2 cellular contexts compared by ENCODE assay signal in the genomic region with DNA sequence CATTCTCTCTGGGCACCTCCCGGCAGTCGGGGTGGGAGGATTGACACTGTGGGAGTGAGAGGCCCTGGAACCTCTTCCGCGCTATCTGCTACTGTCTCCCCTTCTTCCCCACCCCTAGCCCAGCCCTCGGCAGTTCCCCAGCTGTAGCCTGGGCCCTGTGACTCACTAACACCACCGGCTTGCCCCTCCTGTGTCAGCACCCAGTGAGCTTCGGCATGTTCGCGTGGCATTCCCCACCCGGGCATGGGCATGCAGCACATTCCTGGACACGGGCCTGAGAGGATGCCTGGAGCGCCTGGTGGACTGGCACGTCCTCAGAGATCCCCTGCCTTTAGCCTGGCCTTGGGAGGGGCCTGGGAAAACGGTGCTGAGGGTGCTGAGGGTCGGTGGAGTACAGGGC.
TF ChIP-seq lines count a peak whose summit lies in the region.

No MANE protein-coding gene starts in this region.

TF ChIP-seq in HepG2, 621 proteins besides CTCF, POLR2A, EP300 and RAD21:
- TF ChIP-seq ZNF432 (CRISPR knock-in tag; IDR thresholded peaks at IDR 0.05; ENCODE audit: borderline replicate concordance), result no peak
- TF ChIP-seq, protein P1, sequence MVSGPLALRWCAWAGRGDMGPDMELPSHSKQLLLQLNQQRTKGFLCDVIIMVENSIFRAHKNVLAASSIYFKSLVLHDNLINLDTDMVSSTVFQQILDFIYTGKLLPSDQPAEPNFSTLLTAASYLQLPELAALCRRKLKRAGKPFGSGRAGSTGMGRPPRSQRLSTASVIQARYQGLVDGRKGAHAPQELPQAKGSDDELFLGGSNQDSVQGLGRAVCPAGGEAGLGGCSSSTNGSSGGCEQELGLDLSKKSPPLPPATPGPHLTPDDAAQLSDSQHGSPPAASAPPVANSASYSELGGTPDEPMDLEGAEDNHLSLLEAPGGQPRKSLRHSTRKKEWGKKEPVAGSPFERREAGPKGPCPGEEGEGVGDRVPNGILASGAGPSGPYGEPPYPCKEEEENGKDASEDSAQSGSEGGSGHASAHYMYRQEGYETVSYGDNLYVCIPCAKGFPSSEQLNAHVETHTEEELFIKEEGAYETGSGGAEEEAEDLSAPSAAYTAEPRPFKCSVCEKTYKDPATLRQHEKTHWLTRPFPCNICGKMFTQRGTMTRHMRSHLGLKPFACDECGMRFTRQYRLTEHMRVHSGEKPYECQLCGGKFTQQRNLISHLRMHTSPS (CRISPR knock-in tag; IDR thresholded peaks at IDR 0.05; ENCODE audit: low read depth), result peak; percentile 66; the same call in 1 of the 2 replicates
- no peak for TF ChIP-seq CREM (IDR thresholded peaks at IDR 0.05)
- no peak for TF ChIP-seq CREM (CRISPR knock-in tag; IDR thresholded peaks at IDR 0.05)
- TF ChIP-seq ARID4A (CRISPR knock-in tag; IDR thresholded peaks at IDR 0.05; ENCODE audit: borderline replicate concordance), result 0 out of 2 replicates have a peak, but pooled peaks have one; percentile 20
- no peak for TF ChIP-seq BHLHE40 (IDR thresholded peaks at IDR 0.05; ENCODE audit: low read length)
- peak; percentile 59 for TF ChIP-seq TAF15 (IDR thresholded peaks at IDR 0.05; ENCODE audit: low read depth, low read length, poor library complexity, severe bottlenecking)
- TF ChIP-seq ZBTB38 (CRISPR knock-in tag; IDR thresholded peaks at IDR 0.05), result 0 out of 2 replicates have a peak, but pooled peaks have one; percentile 29
- peak; percentile 88 for TF ChIP-seq HNRNPL (IDR thresholded peaks at IDR 0.05; ENCODE audit: low read depth, low read length)
- TF ChIP-seq, protein P2, sequence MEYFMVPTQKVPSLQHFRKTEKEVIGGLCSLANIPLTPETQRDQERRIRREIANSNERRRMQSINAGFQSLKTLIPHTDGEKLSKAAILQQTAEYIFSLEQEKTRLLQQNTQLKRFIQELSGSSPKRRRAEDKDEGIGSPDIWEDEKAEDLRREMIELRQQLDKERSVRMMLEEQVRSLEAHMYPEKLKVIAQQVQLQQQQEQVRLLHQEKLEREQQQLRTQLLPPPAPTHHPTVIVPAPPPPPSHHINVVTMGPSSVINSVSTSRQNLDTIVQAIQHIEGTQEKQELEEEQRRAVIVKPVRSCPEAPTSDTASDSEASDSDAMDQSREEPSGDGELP (IDR thresholded peaks at IDR 0.05; ENCODE audit: borderline replicate concordance, low read depth), result peak; percentile 41; the same call in 1 of the 2 replicates
- no peak for TF ChIP-seq ZNF136 (CRISPR knock-in tag; IDR thresholded peaks at IDR 0.05; ENCODE audit: low read depth)
- TF ChIP-seq ZBTB7B (CRISPR knock-in tag; IDR thresholded peaks at IDR 0.05), result 0 out of 2 replicates have a peak, but pooled peaks have one; percentile 14

TF ChIP-seq in HEK293T, 16 proteins besides CTCF, POLR2A, EP300 and RAD21:
- TF ChIP-seq, protein P3, sequence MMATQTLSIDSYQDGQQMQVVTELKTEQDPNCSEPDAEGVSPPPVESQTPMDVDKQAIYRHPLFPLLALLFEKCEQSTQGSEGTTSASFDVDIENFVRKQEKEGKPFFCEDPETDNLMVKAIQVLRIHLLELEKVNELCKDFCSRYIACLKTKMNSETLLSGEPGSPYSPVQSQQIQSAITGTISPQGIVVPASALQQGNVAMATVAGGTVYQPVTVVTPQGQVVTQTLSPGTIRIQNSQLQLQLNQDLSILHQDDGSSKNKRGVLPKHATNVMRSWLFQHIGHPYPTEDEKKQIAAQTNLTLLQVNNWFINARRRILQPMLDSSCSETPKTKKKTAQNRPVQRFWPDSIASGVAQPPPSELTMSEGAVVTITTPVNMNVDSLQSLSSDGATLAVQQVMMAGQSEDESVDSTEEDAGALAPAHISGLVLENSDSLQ (IDR thresholded peaks at IDR 0.05), result no peak
- TF ChIP-seq ELF4 (IDR thresholded peaks at IDR 0.05), result no peak
- TF ChIP-seq BHLHE40 (IDR thresholded peaks at IDR 0.05; ENCODE audit: borderline replicate concordance), result no peak
- no peak for TF ChIP-seq FOXA1 (IDR thresholded peaks at IDR 0.05)
- TF ChIP-seq FOXK2 (IDR thresholded peaks at IDR 0.05), result no peak
- no peak for TF ChIP-seq ZNF384 (IDR thresholded peaks at IDR 0.05)
- no peak for TF ChIP-seq NFRKB (IDR thresholded peaks at IDR 0.05)
- TF ChIP-seq ARNT (IDR thresholded peaks at IDR 0.05), result no peak
- no peak for TF ChIP-seq L3MBTL2 (conservative IDR thresholded peaks at IDR 0.05)
- TF ChIP-seq CTBP1 (IDR thresholded peaks at IDR 0.05; ENCODE audit: borderline replicate concordance), result no peak
- TF ChIP-seq HDGF (IDR thresholded peaks at IDR 0.05; ENCODE audit: borderline replicate concordance), result no peak
- no peak for TF ChIP-seq SP1 (IDR thresholded peaks at IDR 0.05)
- TF ChIP-seq TARDBP (IDR thresholded peaks at IDR 0.05), result no peak
TF ChIP-seq in HEK293T: peak in this region for 0.
